Comparison of ENCODE assay signal across 22 cellular contexts in genomic region chr5:36686881-36687280, GRCh38.
"Had no signal": no experiment of that assay in that cellular context is flagged by ENCODE, and none has a peak within 500 bp of the region (broad histone marks: within the 10 kb centered on the region; RNA-seq: fewer than 3 reads in every experiment).

No MANE protein-coding gene starts in this region.

- H3K79me2 ChIP-seq: hepatocyte had no signal

- FAIRE-seq: endothelial cell of umbilical vein, kidney had no signal

- H3K4me2 ChIP-seq: hepatocyte had no signal

- H3K4me1 ChIP-seq: prostate gland, testis had no signal

- H2AFZ ChIP-seq: hepatocyte had no signal

- H3K27ac ChIP-seq: esophagus muscularis mucosa, foreskin keratinocyte, gastroesophageal sphincter, heart left ventricle, hepatocyte, left ventricle myocardium inferior, lower lobe of right lung, prostate gland, right atrium auricular region, testis, tibial artery had no signal

- ATAC-seq: foreskin keratinocyte; gastroesophageal sphincter; heart left ventricle; left cardiac atrium; lower lobe of right lung; naive thymus-derived CD8-positive, alpha-beta T cell; sciatic nerve; stimulated activated naive CD8-positive, alpha-beta T cell treated with anti-CD3 and anti-CD28 coated beads, Interleukin-15, amount 100 ng/mL, for 72 hours had no signal

- DNase-seq: effector CD8-positive, alpha-beta T cell; foreskin keratinocyte; heart left ventricle; kidney; left cardiac atrium; left ventricle myocardium inferior; lower lobe of right lung; naive thymus-derived CD8-positive, alpha-beta T cell; nephron progenitor cell; nucleus accumbens; spleen; stimulated activated naive CD4-positive, alpha-beta T cell; stimulated activated naive CD8-positive, alpha-beta T cell treated with anti-CD3 and anti-CD28 coated beads, Interleukin-15, amount 100 ng/mL, for 72 hours; testis; tibial artery had no signal

- H3K4me3 ChIP-seq: esophagus muscularis mucosa, gastroesophageal sphincter, heart left ventricle, hepatocyte, left ventricle myocardium inferior, lower lobe of right lung, prostate gland, right atrium auricular region, spleen, testis, tibial artery had no signal

- H3K9me3 ChIP-seq: esophagus muscularis mucosa, gastroesophageal sphincter, heart left ventricle, left ventricle myocardium inferior, lower lobe of right lung, prostate gland, right atrium auricular region, spleen, testis, tibial artery had no signal

- H3K27me3 ChIP-seq: esophagus muscularis mucosa, foreskin keratinocyte, gastroesophageal sphincter, heart left ventricle, hepatocyte, right atrium auricular region, testis, tibial artery had no signal

- H3K36me3 ChIP-seq: gastroesophageal sphincter, lower lobe of right lung, prostate gland, spleen, tibial artery had no signal
